In the genomic region with DNA sequence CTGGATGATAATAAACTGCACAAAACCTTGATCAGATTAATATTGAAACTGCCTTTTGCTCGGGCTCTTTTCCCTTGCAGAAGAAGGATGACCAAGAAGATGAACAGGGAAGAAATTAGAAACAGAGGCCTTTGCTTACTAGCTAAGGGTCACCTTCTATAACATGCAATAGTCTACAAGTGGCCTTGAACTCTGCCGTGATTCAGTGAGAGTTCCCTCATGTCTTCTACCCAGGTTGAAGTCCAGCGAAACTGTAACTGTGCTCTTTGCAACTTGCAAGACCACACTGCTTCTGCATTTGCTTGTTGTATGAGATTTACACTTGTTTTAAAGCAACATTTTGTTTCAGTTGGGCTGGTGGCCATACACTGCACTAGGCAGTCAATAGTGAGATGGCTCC, we compare ENCODE assay signal across 27 cellular contexts.
"Had no signal": no experiment of that assay in that cellular context is flagged by ENCODE, and none has a peak within 500 bp of the region (broad histone marks: within the 10 kb centered on the region; RNA-seq: fewer than 3 reads in every experiment).

No MANE protein-coding gene starts in this region.

- H3K4me3 ChIP-seq: coronary artery, dorsolateral prefrontal cortex, esophagus squamous epithelium, gastrocnemius medialis, heart right ventricle, left lung, lower lobe of right lung, mucosa of descending colon had no signal

- H3K4me1 ChIP-seq: esophagus squamous epithelium, gastrocnemius medialis, heart right ventricle, left lung, lower lobe of right lung had no signal

- H3K36me3 Mint-ChIP-seq: mesothelial cell of epicardium; naive B cell; naive thymus-derived CD8-positive, alpha-beta T cell had no signal

- ATAC-seq: effector memory CD8-positive, alpha-beta T cell; esophagus mucosa; gastrocnemius medialis; heart right ventricle; left lung; left ventricle myocardium superior; lower lobe of right lung; mucosa of descending colon; naive thymus-derived CD8-positive, alpha-beta T cell had no signal

- H3K4me3 Mint-ChIP-seq: effector memory CD8-positive, alpha-beta T cell; endodermal cell; mesothelial cell of epicardium; naive B cell; naive thymus-derived CD8-positive, alpha-beta T cell had no signal

- H3K9me3 Mint-ChIP-seq: effector memory CD8-positive, alpha-beta T cell; endodermal cell; mesothelial cell of epicardium; naive B cell; naive thymus-derived CD8-positive, alpha-beta T cell had no signal

- H3K4me1 Mint-ChIP-seq: endodermal cell; naive thymus-derived CD8-positive, alpha-beta T cell had no signal

- H3K27ac ChIP-seq: coronary artery, dorsolateral prefrontal cortex, epithelial cell of prostate, esophagus squamous epithelium, gastrocnemius medialis, heart right ventricle, left lung, lower lobe of right lung had no signal

- DNase-seq: dermis blood vessel endothelial cell; dorsolateral prefrontal cortex; effector CD4-positive, alpha-beta T cell; effector memory CD8-positive, alpha-beta T cell; endodermal cell; erythroblast; esophagus squamous epithelium; foreskin fibroblast; foreskin melanocyte; gastrocnemius medialis; glutamatergic neuron; head of caudate nucleus; heart right ventricle; hippocampal formation; kidney; kidney glomerular epithelial cell; left lung; left ventricle myocardium superior; lower lobe of right lung; mesenchymal stem cell; mucosa of descending colon; naive B cell; naive thymus-derived CD8-positive, alpha-beta T cell had no signal

- H3K36me3 ChIP-seq: esophagus squamous epithelium, gastrocnemius medialis, heart right ventricle, left lung, lower lobe of right lung had no signal

- H3K27me3 ChIP-seq: dorsolateral prefrontal cortex, esophagus squamous epithelium, gastrocnemius medialis, heart right ventricle, left lung had no signal

- H3K27ac Mint-ChIP-seq: effector memory CD8-positive, alpha-beta T cell; endodermal cell; mesothelial cell of epicardium; naive B cell; naive thymus-derived CD8-positive, alpha-beta T cell had no signal

- H3K9me3 ChIP-seq: esophagus squamous epithelium, gastrocnemius medialis, heart right ventricle, left lung, lower lobe of right lung, mucosa of descending colon had no signal
